ENCODE assay signal across 8 cellular contexts in the genomic region with DNA sequence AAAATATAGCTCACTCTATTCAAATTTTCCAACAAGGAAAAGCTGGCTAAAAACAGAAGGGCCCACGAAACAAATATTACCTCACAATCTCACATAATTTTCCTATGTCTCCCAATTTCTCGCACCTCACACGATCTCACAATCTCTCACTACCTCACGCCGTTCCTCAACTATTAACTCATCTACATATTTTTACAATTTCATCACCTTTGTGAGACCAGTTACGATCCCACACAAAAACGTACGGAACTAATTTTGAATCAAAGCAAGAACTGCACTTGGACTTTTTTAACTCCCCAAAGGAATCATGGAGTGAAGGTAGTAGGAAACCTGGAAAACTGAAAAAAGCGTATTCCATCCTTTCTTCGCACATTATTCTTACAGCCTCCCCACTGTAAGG. TPM values are rescaled to one million over a fixed set of nuclear protein-coding genes. Genes with fewer than 3 reads are reported as not detected.
DNase-seq lines count a peak whose midpoint lies in the region; ATAC-seq and TF ChIP-seq lines count a peak whose summit lies in the region.

No MANE protein-coding gene starts in this region.

- no peak for TF ChIP-seq POLR2A in stomach (IDR thresholded peaks at IDR 0.05)

- POLR2A ChIA-PET in activated CD8-positive, alpha-beta T cell treated with anti-CD3 and anti-CD28 coated beads, Interleukin-2, amount 10 ng/mL, durations not matched to agents 7 days and 5 days (lab: Charles Lee) = interaction anchor here (1.5 kb wide), 1 partner anchor 52 kb away, joined by 3 read pairs; a partner anchor contains a TSS

- TF ChIP-seq EP300 in stomach (IDR thresholded peaks at IDR 0.05) = no peak

- no peak for TF ChIP-seq CTCF in stomach (IDR thresholded peaks at IDR 0.05)

- DNase-seq in DMS79 treated with DMSO at 0.1 percent for 48 hours (lab: John Stamatoyannopoulos, UW) (peak; percentile 34), DMS79 (lab: John Stamatoyannopoulos, UW) (no peak), stomach (no peak), NCI-H187 (lab: John Stamatoyannopoulos, UW) (no peak)
- no peak for DNase-seq in activated CD8-positive, alpha-beta T cell treated with anti-CD3 and anti-CD28 coated beads, Interleukin-2, amount 10 ng/mL, durations not matched to agents 7 days and 5 days
- DNase-seq in stimulated activated CD4-positive, alpha-beta T cell treated with anti-CD3 and anti-CD28 coated beads, Interleukin-2, amount 100 ng/mL, for 48 hours = no peak
- no peak for DNase-seq in stimulated activated CD4-positive, alpha-beta T cell treated with anti-CD3 and anti-CD28 coated beads, Interleukin-4, amount 100 ng/mL, for 4 hours

- H3K4me3 Mint-ChIP-seq in activated CD8-positive, alpha-beta T cell treated with anti-CD3 and anti-CD28 coated beads, Interleukin-2, amount 10 ng/mL, durations not matched to agents 7 days and 5 days = peak overlapping the region; percentile 99

- CTCF ChIA-PET in activated CD8-positive, alpha-beta T cell treated with anti-CD3 and anti-CD28 coated beads, Interleukin-2, amount 10 ng/mL, durations not matched to agents 7 days and 5 days (lab: Charles Lee) = interaction anchor here (1.2 to 8.2 kb wide), 4 partner anchors 12 to 32 kb away, joined by 3 to 89 read pairs (median 6); no protein-coding TSS in a partner anchor

- H3K4me1 Mint-ChIP-seq in activated CD8-positive, alpha-beta T cell treated with anti-CD3 and anti-CD28 coated beads, Interleukin-2, amount 10 ng/mL, durations not matched to agents 7 days and 5 days (ENCODE audit: low read depth) = peaks cover 56% of the 10 kb centered on the region

- WGBS in stomach, 5 donors = 26 to 40% (median 33%) methylated on average over 10 of the region's 10 CpGs

- no peaks in the 10 kb centered on the region for H3K9me3 ChIP-seq in stomach

- no peak for ATAC-seq in activated CD8-positive, alpha-beta T cell treated with anti-CD3 and anti-CD28 coated beads, Interleukin-2, amount 10 ng/mL, durations not matched to agents 7 days and 5 days

- H3K27me3 Mint-ChIP-seq in activated CD8-positive, alpha-beta T cell treated with anti-CD3 and anti-CD28 coated beads, Interleukin-2, amount 10 ng/mL, durations not matched to agents 7 days and 5 days (ENCODE audit: low read depth) = no peaks in the 10 kb centered on the region

- no peak overlapping the region for H3K27ac Mint-ChIP-seq in activated CD8-positive, alpha-beta T cell treated with anti-CD3 and anti-CD28 coated beads, Interleukin-2, amount 10 ng/mL, durations not matched to agents 7 days and 5 days

- H3K27me3 ChIP-seq in stomach = no peaks in the 10 kb centered on the region

- H3K36me3 Mint-ChIP-seq in activated CD8-positive, alpha-beta T cell treated with anti-CD3 and anti-CD28 coated beads, Interleukin-2, amount 10 ng/mL, durations not matched to agents 7 days and 5 days (ENCODE audit: low read depth) = peaks cover 20% of the 10 kb centered on the region

- peaks cover 0 to 5% (median 4%) of the 10 kb centered on the region in 4 donors for H3K36me3 ChIP-seq in stomach

- H3K9me3 Mint-ChIP-seq in activated CD8-positive, alpha-beta T cell treated with anti-CD3 and anti-CD28 coated beads, Interleukin-2, amount 10 ng/mL, durations not matched to agents 7 days and 5 days (ENCODE audit: insufficient read depth) = peaks cover 13% of the 10 kb centered on the region

- H3K27ac ChIP-seq in stomach = peak overlapping the region in 4 of 5 donors; percentile 84 to 93 (median 90)

- H3K4me3 ChIP-seq in iPS-11a (ENCODE audit: low read depth, low read length) = peak overlapping the region; percentile 83
- peak overlapping the region; percentile 81 to 95 (median 90) for H3K4me3 ChIP-seq in stomach

- H3K4me1 ChIP-seq in stomach = peaks cover 5 to 49% (median 31%) of the 10 kb centered on the region in 4 donors

- intact Hi-C loops in stomach (cut with DNase I; ENCODE audit: low total_unique reads) = no loop called here

RNA-seq across cellular contexts. Expression of a gene that starts 1.1 kb away (rescaled TPM):
- 10 to 100 TPM; 68.2 to 70.3 TPM for total RNA-seq in activated CD8-positive, alpha-beta T cell treated with anti-CD3 and anti-CD28 coated beads, Interleukin-2, amount 10 ng/mL, durations not matched to agents 7 days and 5 days
- 10 to 100 TPM; 12.8 to 65.6 (median 40.3) TPM for total RNA-seq in stomach
- polyA plus RNA-seq in stomach = 10 to 100 TPM; 21.3 to 27.3 (median 23.4) TPM

RNA-seq across cellular contexts. Expression of a gene that starts 7.4 kb away (rescaled TPM):
- 10 to 100 TPM; 33.3 to 34.2 TPM for total RNA-seq in activated CD8-positive, alpha-beta T cell treated with anti-CD3 and anti-CD28 coated beads, Interleukin-2, amount 10 ng/mL, durations not matched to agents 7 days and 5 days
- total RNA-seq in stomach = 10 to 100 TPM in 3 of 5 donors, 1 to 10 TPM in 2; 3.5 to 35.7 (median 13.8) TPM
- polyA plus RNA-seq in stomach = 10 to 100 TPM; 13.2 to 16.8 (median 14.4) TPM

RNA-seq across cellular contexts. Expression of a gene that starts 52.0 kb away (rescaled TPM):
- 10 to 100 TPM; 44.1 to 50.7 TPM for total RNA-seq in activated CD8-positive, alpha-beta T cell treated with anti-CD3 and anti-CD28 coated beads, Interleukin-2, amount 10 ng/mL, durations not matched to agents 7 days and 5 days
- 100 to 1,000 TPM in 3 of 5 donors, 10 to 100 TPM in 2; 51.4 to 160 (median 126) TPM for total RNA-seq in stomach
- 10 to 100 TPM; 25.2 to 39.5 (median 36.6) TPM for polyA plus RNA-seq in stomach
